11 cellular contexts compared by ENCODE assay signal in genomic region chr2:16654775-16655456, GRCh38. TPM values are rescaled to one million over a fixed set of nuclear protein-coding genes. Genes with fewer than 3 reads are reported as not detected.
DNase-seq lines count a peak whose midpoint lies in the region; ATAC-seq and TF ChIP-seq lines count a peak whose summit lies in the region.
"Had no signal": no experiment of that assay in that cellular context is flagged by ENCODE, and none has a peak within 500 bp of the region (broad histone marks: within the 10 kb centered on the region; RNA-seq: fewer than 3 reads in every experiment).

No MANE protein-coding gene starts in this region.

- H3K9me2 ChIP-seq in OCI-LY1 (ENCODE audit: low read depth, low read length), result no peaks in the 10 kb centered on the region

- TF ChIP-seq CTCF in OCI-LY1 (IDR thresholded peaks at IDR 0.05; ENCODE audit: low read length), result no peak

- H3K4me3 ChIP-seq in OCI-LY1 (ENCODE audit: low read depth, low read length, poor library complexity, severe bottlenecking) (peak overlapping the region; percentile 12), muscle layer of duodenum (ENCODE audit: low read depth in 1 of 2, low read length in 2 of 2) (no peak overlapping the region)

- H3K27me3 ChIP-seq in OCI-LY1 (ENCODE audit: insufficient read depth, low read length) (no peaks in the 10 kb centered on the region), muscle layer of duodenum (ENCODE audit: low read depth, low read length) (no peaks in the 10 kb centered on the region)

- H3K4me1 ChIP-seq in OCI-LY1 (ENCODE audit: insufficient read depth, low read length, severe bottlenecking) (peaks cover 100% of the 10 kb centered on the region), muscle layer of duodenum (ENCODE audit: control insufficient read depth in 1 of 2, insufficient read depth in 2 of 2, low read length in 2 of 2) (peaks cover 32 to 70% of the 10 kb centered on the region in 2 donors)

- DNase-seq in AML-193 (lab: John Stamatoyannopoulos, UW) (peak; percentile 17 to 35), occipital lobe (lab: John Stamatoyannopoulos, UW) (no peak), COLO668 (lab: John Stamatoyannopoulos, UW; ENCODE audit: unreplicated experiment) (no peak), NCI-H526 (lab: John Stamatoyannopoulos, UW) (no peak)
- DNase-seq: central memory CD4-positive, alpha-beta T cell; GDM1; NCI-H2081 had no signal

- H3K79me2 ChIP-seq in OCI-LY1 (ENCODE audit: insufficient read depth, low read length), result no peaks in the 10 kb centered on the region

- H3K27ac ChIP-seq in OCI-LY1 (ENCODE audit: low read depth, low read length, poor library complexity, severe bottlenecking) (peak overlapping the region; percentile 75), muscle layer of duodenum (ENCODE audit: low read length) (peak overlapping the region; percentile 10)

- H3K36me3 ChIP-seq in OCI-LY1 (ENCODE audit: insufficient read depth, low read length) (no peaks in the 10 kb centered on the region), muscle layer of duodenum (ENCODE audit: control insufficient read depth in 1 of 2, insufficient read depth in 2 of 2, low read length in 2 of 2) (no peaks in the 10 kb centered on the region)

- H3F3A ChIP-seq in OCI-LY1 (ENCODE audit: insufficient read depth, low read length), result no peaks in the 10 kb centered on the region

- ATAC-seq in GM21367 (IDR thresholded peaks at IDR 0.05; ENCODE audit: unreplicated experiment) (peak; percentile 21), GM19452 (IDR thresholded peaks at IDR 0.05; ENCODE audit: unreplicated experiment) (no peak)

- H2AFZ ChIP-seq in OCI-LY1 (ENCODE audit: low read length), result no peak overlapping the region

- H3K4me2 ChIP-seq in OCI-LY1 (ENCODE audit: low read length), result peak overlapping the region; percentile 55; the same call in 1 of the 2 replicates

- H3K9me3 ChIP-seq in OCI-LY1 (ENCODE audit: low read length) (no peaks in the 10 kb centered on the region), muscle layer of duodenum (ENCODE audit: control insufficient read depth in 1 of 2, low read length in 2 of 2) (no peaks in the 10 kb centered on the region)

- H3K9ac ChIP-seq in OCI-LY1 (ENCODE audit: low read length), result peak overlapping the region; percentile 24; the same call in 1 of the 2 replicates

- H4K20me1 ChIP-seq in OCI-LY1 (ENCODE audit: insufficient read depth, low read length), result no peaks in the 10 kb centered on the region

RNA-seq across cellular contexts. Expression of gene CYRIA, which starts 10.7 kb away (rescaled TPM):
- 230 TPM for total RNA-seq in occipital lobe

Comparison
In these comparisons a context has a peak if more than half of its experiments do, and no peak if none do; other contexts are left out.
1. DNase-seq: peak in AML-193 (2 of 2); none in occipital lobe (single experiment), COLO668 (single experiment) and NCI-H526 (0 of 2).